Comparison of ENCODE assay signal across 23 cellular contexts in genomic region chr3:151644005-151644685, GRCh38.
"Had no signal": no experiment of that assay in that cellular context is flagged by ENCODE, and none has a peak within 500 bp of the region (broad histone marks: within the 10 kb centered on the region; RNA-seq: fewer than 3 reads in every experiment).

No MANE protein-coding gene starts in this region.

- H3K27me3 ChIP-seq: dorsolateral prefrontal cortex, left lung, neural progenitor cell, suprapubic skin, transverse colon, upper lobe of right lung, uterus had no signal

- DNase-seq: dorsolateral prefrontal cortex; effector CD4-positive, alpha-beta T cell; head of caudate nucleus; kidney; left lung; mesenchymal stem cell; naive thymus-derived CD4-positive, alpha-beta T cell; stimulated activated CD4-positive, alpha-beta T cell treated with anti-CD3 and anti-CD28 coated beads, Interleukin-12 subunit alpha, Interleukin-12 subunit beta, amount 100 ng/mL, for 4 hours; stimulated activated CD4-positive, alpha-beta T cell treated with anti-CD3 and anti-CD28 coated beads, Interleukin-1b, Interleukin-23, amount 100 ng/mL, for 48 hours; stimulated activated CD4-positive, alpha-beta T cell treated with anti-CD3 and anti-CD28 coated beads, Interleukin-4, amount 100 ng/mL, for 1 hour; stimulated activated CD8-positive, alpha-beta memory T cell treated with anti-CD3 and anti-CD28 coated beads, Interleukin-4, amount 100 ng/mL, for 48 hours; stimulated activated naive CD4-positive, alpha-beta T cell; stimulated activated naive CD8-positive, alpha-beta T cell treated with anti-CD3 and anti-CD28 coated beads, Interleukin-15, amount 100 ng/mL, for 72 hours; transverse colon; upper lobe of right lung; uterus had no signal

- ATAC-seq: esophagus mucosa; left lung; naive thymus-derived CD4-positive, alpha-beta T cell; sciatic nerve; stimulated activated naive CD8-positive, alpha-beta T cell treated with anti-CD3 and anti-CD28 coated beads, Interleukin-15, amount 100 ng/mL, for 72 hours; upper lobe of right lung had no signal

- H3K9ac ChIP-seq: neural progenitor cell, parathyroid adenoma had no signal

- H3K36me3 ChIP-seq: left lung, neural progenitor cell, suprapubic skin, transverse colon, upper lobe of right lung, uterus had no signal

- H3K9me3 ChIP-seq: left lung, suprapubic skin, transverse colon, upper lobe of right lung, uterus had no signal

- H3K4me2 ChIP-seq: neural progenitor cell, smooth muscle cell had no signal

- H3K4me1 ChIP-seq: left lung, neural progenitor cell, parathyroid adenoma, suprapubic skin, transverse colon, upper lobe of right lung, uterus had no signal

- H2AFZ ChIP-seq: neural progenitor cell, parathyroid adenoma had no signal

- H3K79me2 ChIP-seq: parathyroid adenoma had no signal

- H3K4me3 ChIP-seq: dorsolateral prefrontal cortex, left lung, neural progenitor cell, smooth muscle cell, suprapubic skin, transverse colon, upper lobe of right lung, uterus had no signal

- H3K27ac ChIP-seq: dorsolateral prefrontal cortex, epithelial cell of prostate, left lung, neural progenitor cell, parathyroid adenoma, suprapubic skin, transverse colon, upper lobe of right lung, uterus had no signal
